1 cellular context compared by ENCODE assay signal in genomic region chr16:51538707-51539604, GRCh38.
TF ChIP-seq lines count a peak whose summit lies in the region.

No MANE protein-coding gene starts in this region.

TF ChIP-seq in SK-N-SH, 30 proteins besides CTCF, POLR2A, EP300 and RAD21 (continued from another document):
- TF ChIP-seq ZBTB33 (IDR thresholded peaks at IDR 0.05; ENCODE audit: borderline replicate concordance, low read depth) (no peak), TEAD4 (IDR thresholded peaks at IDR 0.05; ENCODE audit: borderline replicate concordance, insufficient read depth) (peak; percentile 68; the same call in 1 of the 2 replicates), REST (IDR thresholded peaks at IDR 0.05; ENCODE audit: low read depth, low read length) (0 out of 2 replicates have a peak, but pooled peaks have one; percentile 40), FOSL2 (IDR thresholded peaks at IDR 0.05; ENCODE audit: borderline replicate concordance, low read depth) (peak; percentile 76), USF2 (IDR thresholded peaks at IDR 0.05; ENCODE audit: borderline replicate concordance, low read depth, low read length) (no peak), GABPA (IDR thresholded peaks at IDR 0.05; ENCODE audit: low read depth) (peak; percentile 22; the same call in 1 of the 2 replicates), RXRA (IDR thresholded peaks at IDR 0.05; ENCODE audit: borderline replicate concordance, low read depth) (peak; percentile 61; the same call in 1 of the 2 replicates), NFIC (IDR thresholded peaks at IDR 0.05; ENCODE audit: borderline replicate concordance) (peak; percentile 29; the same call in 1 of the 2 replicates), POLR2AphosphoS5 (IDR thresholded peaks at IDR 0.05; ENCODE audit: low read depth, low read length) (peak; percentile 23; the same call in 1 of the 2 replicates), MEF2A (IDR thresholded peaks at IDR 0.05; ENCODE audit: borderline replicate concordance, low read depth) (0 out of 2 replicates have a peak, but pooled peaks have one; percentile 17), YY1 (IDR thresholded peaks at IDR 0.05; ENCODE audit: low read depth) (peak; percentile 13; the same call in 1 of the 2 replicates), FOXM1 (IDR thresholded peaks at IDR 0.05; ENCODE audit: low read depth) (no peak), TCF12 (IDR thresholded peaks at IDR 0.05) (peak; percentile 77), GATA2 (CRISPR knock-in tag; IDR thresholded peaks at IDR 0.05) (no peak), MAX (IDR thresholded peaks at IDR 0.05; ENCODE audit: low read depth) (peak; percentile 28; the same call in 1 of the 2 replicates), SIN3A (IDR thresholded peaks at IDR 0.05; ENCODE audit: borderline replicate concordance, low read depth, low read length) (no peak)
